ENCODE assay signal across 8 cellular contexts in genomic region chr3:188154758-188155574, GRCh38. TPM values are rescaled to one million over a fixed set of nuclear protein-coding genes. Genes with fewer than 3 reads are reported as not detected.
A peak's percentile ranks its signal among the peaks of the same experiment; 100 is the strongest.
DNase-seq lines count a peak whose midpoint lies in the region; ATAC-seq, FAIRE-seq and TF ChIP-seq lines count a peak whose summit lies in the region.

No MANE protein-coding gene starts in this region.

- no peak for TF ChIP-seq CTCF in A549 (IDR thresholded peaks at IDR 0.05)
- no peak for TF ChIP-seq CTCF in bronchial epithelial cell (IDR thresholded peaks at IDR 0.05; ENCODE audit: insufficient read depth, low read length, severe bottlenecking)
- no peak for TF ChIP-seq CTCF in mesothelial cell of epicardium (IDR thresholded peaks at IDR 0.05; ENCODE audit: unreplicated experiment)

- ATAC-seq in A549 (peak; percentile 3 to 9; a peak in 3 of 6 replicates), HG03045 (IDR thresholded peaks at IDR 0.05; ENCODE audit: unreplicated experiment) (peak; percentile 7), HG03139 (IDR thresholded peaks at IDR 0.05; ENCODE audit: unreplicated experiment) (no peak)

- CTCF ChIA-PET in A549 (lab: Yijun Ruan, JAX), result interaction anchor here (0.8 to 1.5 kb wide), 5 partner anchors 11 to 415 kb away, joined by 3 to 7 read pairs (median 3); partner anchors contain the start of gene BCL6

- H3K36me3 ChIP-seq in bronchial epithelial cell (ENCODE audit: control insufficient read depth, insufficient read depth, low read length), result no peaks in the 10 kb centered on the region

- peak overlapping the region; percentile 68 for H3K4me2 ChIP-seq in A549

- no peaks in the 10 kb centered on the region for H3K9me3 Mint-ChIP-seq in mesothelial cell of epicardium

- H3K27ac ChIP-seq in A549, result peak overlapping the region; percentile 98 to 99

- H3K4me1 Mint-ChIP-seq in mesothelial cell of epicardium, result peaks cover 48% of the 10 kb centered on the region

- H3K4me3 ChIP-seq in A549 (peak overlapping the region; percentile 59), bronchial epithelial cell (ENCODE audit: low read depth, low read length) (peak overlapping the region; percentile 70)

- 9% methylated on average over 9 of the region's 9 CpGs for WGBS in A549 (ENCODE audit: missing lambda C conversion rate)

- peak overlapping the region; percentile 75 for H3K4me3 Mint-ChIP-seq in mesothelial cell of epicardium

- DNase-seq in A549 (ENCODE audit: low read depth in 1 of 2, low spot score in 1 of 2) (no peak), bronchial epithelial cell (ENCODE audit: low read depth) (no peak), mesothelial cell of epicardium (ENCODE audit: low spot score in 2 of 2, unreplicated experiment in 2 of 2) (no peak), NCI-H82 (lab: John Stamatoyannopoulos, UW) (no peak), NCI-H2171 treated with DMSO at 0.1 percent for 48 hours (lab: John Stamatoyannopoulos, UW) (no peak), dedifferentiated amniotic fluid mesenchymal stem cell (ENCODE audit: extremely low spot score) (no peak)

- FAIRE-seq in A549 (lab: Jason Lieb, UNC) (no peak), bronchial epithelial cell (lab: Jason Lieb, UNC) (no peak)

- no peaks in the 10 kb centered on the region for H3K9me3 ChIP-seq in A549

- POLR2A ChIA-PET in A549 (lab: Yijun Ruan, JAX), result interaction anchor here (0.8 to 1.1 kb wide), 2 partner anchors 10 to 405 kb away, joined by 3 read pairs; no protein-coding TSS in a partner anchor

- H3K27me3 Mint-ChIP-seq in mesothelial cell of epicardium (ENCODE audit: low read depth), result peaks cover under 1% of the 10 kb centered on the region

- no peaks in the 10 kb centered on the region for H3K36me3 Mint-ChIP-seq in mesothelial cell of epicardium

- H3K27me3 ChIP-seq in bronchial epithelial cell (ENCODE audit: control insufficient read depth, insufficient read depth, low read length), result no peaks in the 10 kb centered on the region

- no peak for TF ChIP-seq RAD21 in A549 (conservative IDR thresholded peaks at IDR 0.05 in 1 of 2, IDR thresholded peaks at IDR 0.05 in 1 of 2)

- peak overlapping the region; percentile 83 for H3K27ac Mint-ChIP-seq in mesothelial cell of epicardium

- peaks cover 64% of the 10 kb centered on the region for H3K4me1 ChIP-seq in A549

- TF ChIP-seq POLR2A in A549 (IDR thresholded peaks at IDR 0.05; ENCODE audit: low read length), result no peak

- no peak for TF ChIP-seq EP300 in A549 (IDR thresholded peaks at IDR 0.05)

TF ChIP-seq in A549, 52 proteins besides CTCF, POLR2A, EP300 and RAD21:
- TF ChIP-seq ZNF302 (CRISPR knock-in tag; IDR thresholded peaks at IDR 0.05), result no peak
- TF ChIP-seq TP53 (CRISPR knock-in tag; IDR thresholded peaks at IDR 0.05), result no peak
- no peak for TF ChIP-seq JUN (IDR thresholded peaks at IDR 0.05)
- TF ChIP-seq RNF2 (IDR thresholded peaks at IDR 0.05; ENCODE audit: borderline replicate concordance, low read depth), result no peak
- TF ChIP-seq E2F6 (IDR thresholded peaks at IDR 0.05; ENCODE audit: borderline replicate concordance, low read depth), result no peak
- TF ChIP-seq KDM1A (IDR thresholded peaks at IDR 0.05; ENCODE audit: low read depth), result no peak
- no peak for TF ChIP-seq HEYL (CRISPR knock-in tag; IDR thresholded peaks at IDR 0.05)

RNA-seq across cellular contexts. Expression of gene LPP, which starts 1.0 kb away (rescaled TPM):
- 30.4 and 30.8 TPM in 2 replicates for polyA plus RNA-seq in A549 (2011; rRNA removed)
- 3.4 and 5.3 TPM in 2 replicates for polyA plus RNA-seq in A549 (2012; cell fraction: cytosol; rRNA removed)
- 11.9 and 13.1 TPM in 2 replicates for polyA plus RNA-seq in A549 (2012; cell fraction: nucleus; rRNA removed)
- polyA plus RNA-seq in A549 (2017; fragmentation: RNase III; extraction: RNeasy Plus Mini Kit Qiagen cat#74134 plus additional on column Dnase treatment), result 11.0 to 14.9 TPM (median 12.2 TPM) in 3 replicates
- polyA minus RNA-seq in A549 (2011; rRNA and poly(A)+ RNA removed), result 405 and 592 TPM in 2 replicates
- 14.2 and 19.5 TPM in 2 replicates for total RNA-seq in bronchial epithelial cell
- total RNA-seq in mesothelial cell of epicardium, result 124 to 132 TPM (median 131 TPM) in 3 replicates
